ENCODE assay signal across 10 cellular contexts in genomic region chr6:31354788-31355539, GRCh38. TPM values are rescaled to one million over a fixed set of nuclear protein-coding genes. Genes with fewer than 3 reads are reported as not detected.
DNase-seq lines count a peak whose midpoint lies in the region; ATAC-seq and TF ChIP-seq lines count a peak whose summit lies in the region.
"Had no signal": no experiment of that assay in that cellular context is flagged by ENCODE, and none has a peak within 500 bp of the region (broad histone marks: within the 10 kb centered on the region; RNA-seq: fewer than 3 reads in every experiment).

No MANE protein-coding gene starts in this region.

- peaks cover 18% of the 10 kb centered on the region for H4K20me1 ChIP-seq in osteoblast (ENCODE audit: insufficient read depth, low read length)

- H3K79me2 ChIP-seq in osteoblast (ENCODE audit: insufficient read depth, low read length), result peaks cover 16% of the 10 kb centered on the region

- H3K4me2 ChIP-seq in osteoblast (ENCODE audit: insufficient read depth, low read length), result peak overlapping the region; percentile 73

- H3K4me3 ChIP-seq in HL-60 (replicated peaks; ENCODE audit: insufficient read depth, low read length) (peak overlapping the region; percentile 62), coronary artery (peak overlapping the region; percentile 83), osteoblast (ENCODE audit: insufficient read depth, low read length) (peak overlapping the region; percentile 81)

- CTCF ChIA-PET in CD4-positive, alpha-beta T cell (lab: Charles Lee), result interaction anchor here (1.3 kb wide), 1 partner anchor 12 kb away, joined by 4 read pairs; no protein-coding TSS in a partner anchor

- TF ChIP-seq CTCF in CD4-positive, alpha-beta T cell (IDR thresholded peaks at IDR 0.05), result no peak
- TF ChIP-seq CTCF in HL-60 (IDR thresholded peaks at IDR 0.05; ENCODE audit: insufficient read depth, low read length), result no peak
- no peak for TF ChIP-seq CTCF in coronary artery (IDR thresholded peaks at IDR 0.05)
- no peak for TF ChIP-seq CTCF in osteoblast (IDR thresholded peaks at IDR 0.05; ENCODE audit: extremely low read depth, low read depth, low read length)

- peaks cover 5% of the 10 kb centered on the region for H3K27me3 Mint-ChIP-seq in CD4-positive, alpha-beta T cell

- ATAC-seq in CD4-positive, alpha-beta T cell (ENCODE audit: poor library complexity), result no peak
- no peak for ATAC-seq in GM18498 (IDR thresholded peaks at IDR 0.05; ENCODE audit: unreplicated experiment)
- ATAC-seq in HG02884 (IDR thresholded peaks at IDR 0.05; ENCODE audit: unreplicated experiment), result no peak

- no peaks in the 10 kb centered on the region for H3K9me3 Mint-ChIP-seq in CD4-positive, alpha-beta T cell

- DNase-seq in CD4-positive, alpha-beta T cell, result peak in 1 of 10 experiments; percentile 39
- DNase-seq in HL-60 (ENCODE audit: low read depth in 1 of 2, low spot score in 1 of 2) (peak in 1 of 2 experiments; percentile 12), coronary artery (ENCODE audit: low spot score) (no peak), osteoblast (ENCODE audit: insufficient read length, low spot score, missing footprints) (no peak), DMS153 treated with DMSO at 0.1 percent for 48 hours (lab: John Stamatoyannopoulos, UW; ENCODE audit: unreplicated experiment) (no peak)
- DNase-seq in NK-92 treated with Interleukin-12 subunit alpha and Interleukin-12 subunit beta, amount 100 ng/mL, for 24 hours (lab: John Stamatoyannopoulos, UW), result no peak
- DNase-seq: DND-41, NCI-H446 treated with DMSO at 0.1 percent for 48 hours had no signal

- no peaks in the 10 kb centered on the region for H3K9me3 ChIP-seq in CD4-positive, alpha-beta T cell (ENCODE audit: control insufficient read depth, low read length)
- H3K9me3 ChIP-seq in osteoblast (ENCODE audit: low read depth, low read length), result no peaks in the 10 kb centered on the region

- peaks cover 68% of the 10 kb centered on the region for H3K36me3 Mint-ChIP-seq in CD4-positive, alpha-beta T cell (ENCODE audit: low read depth)

- POLR2A ChIA-PET in CD4-positive, alpha-beta T cell (lab: Charles Lee), result interaction anchor here (0.7 to 5.2 kb wide), 9 partner anchors 8 to 216 kb away, joined by 3 to 52 read pairs (median 6); partner anchors contain the start of genes HLA-C and PSORS1C2

- H3K27ac ChIP-seq in CD4-positive, alpha-beta T cell (ENCODE audit: low read depth, low read length), result peak overlapping the region; percentile 60
- H3K27ac ChIP-seq in HL-60 (replicated peaks) (no peak overlapping the region), coronary artery (no peak overlapping the region), osteoblast (ENCODE audit: low read depth, low read length) (no peak overlapping the region)

- H3K27ac Mint-ChIP-seq in CD4-positive, alpha-beta T cell, result peak overlapping the region; percentile 100

- H2AFZ ChIP-seq in osteoblast (ENCODE audit: low read length), result no peak overlapping the region

- H3K4me3 Mint-ChIP-seq in CD4-positive, alpha-beta T cell, result peak overlapping the region; percentile 68

- H3K27me3 ChIP-seq in CD4-positive, alpha-beta T cell (ENCODE audit: control insufficient read depth, insufficient read depth, low read length), result no peaks in the 10 kb centered on the region
- H3K27me3 ChIP-seq in HL-60 (ENCODE audit: insufficient read depth, poor library complexity, severe bottlenecking) (no peaks in the 10 kb centered on the region), osteoblast (ENCODE audit: insufficient read depth, low read length) (peaks cover 31% of the 10 kb centered on the region)

- peaks cover 21% of the 10 kb centered on the region for H3K36me3 ChIP-seq in osteoblast (ENCODE audit: insufficient read depth, low read length)

- H3K4me1 ChIP-seq in osteoblast (ENCODE audit: insufficient read depth, low read length), result peaks cover 8% of the 10 kb centered on the region

- intact Hi-C loops in CD4-positive, alpha-beta T cell (cut with DNase I, micrococcal nuclease), result no loop called here

- H3K4me1 Mint-ChIP-seq in CD4-positive, alpha-beta T cell (ENCODE audit: low read depth), result peaks cover 89% of the 10 kb centered on the region

RNA-seq across cellular contexts. Expression of gene HLA-B, which starts 2.0 kb away (rescaled TPM):
- total RNA-seq in CD4-positive, alpha-beta T cell, result 1,000 to 10,000 TPM; 6,758 to 7,013 TPM
- 455 and 510 TPM in 2 replicates for total RNA-seq in osteoblast

RNA-seq across cellular contexts. Expression of gene MICA, which starts 48.4 kb away (rescaled TPM):
- total RNA-seq in CD4-positive, alpha-beta T cell, result 10 to 100 TPM; 10.6 to 14.0 TPM
- 31.1 and 40.1 TPM in 2 replicates for total RNA-seq in osteoblast

Comparison
In these comparisons a context has a peak if more than half of its experiments do, and no peak if none do; other contexts are left out.
1. RNA of gene HLA-B, which starts 2.0 kb away (total RNA-seq): 6,758 to 7,013 TPM in CD4-positive, alpha-beta T cell; 455 to 510 TPM in osteoblast; every median in the first group is over 10 times any median in the second.
2. Peak in every context shown above with its lines, with median percentiles within 50 percentile points of each other: H3K4me3 ChIP-seq.